Comparison of ENCODE assay signal across 34 cellular contexts in the genomic region with DNA sequence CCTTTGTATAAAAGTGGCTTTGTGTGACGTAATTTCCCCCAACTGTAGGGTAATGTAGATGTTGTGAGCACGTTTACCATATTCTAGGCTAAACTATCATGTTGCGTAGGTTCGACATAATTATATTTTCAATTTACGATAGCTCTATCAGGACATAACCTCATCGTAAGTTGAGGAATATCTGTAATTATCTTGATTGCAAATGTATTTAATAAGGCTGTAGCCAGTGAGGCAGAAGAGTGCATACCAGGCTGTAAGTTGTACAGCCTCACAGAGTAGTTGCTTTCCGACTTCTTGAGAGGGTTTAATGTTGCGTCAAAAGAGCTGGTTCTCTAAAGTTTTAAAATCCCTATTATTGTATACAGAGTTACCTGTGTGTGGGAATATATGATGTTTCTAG.
"Had no signal": no experiment of that assay in that cellular context is flagged by ENCODE, and none has a peak within 500 bp of the region (broad histone marks: within the 10 kb centered on the region; RNA-seq: fewer than 3 reads in every experiment).

No MANE protein-coding gene starts in this region.

- H3K27ac ChIP-seq: adrenal gland, ascending aorta, body of pancreas, brain microvascular endothelial cell, breast epithelium, cardiac muscle cell had no signal

- FAIRE-seq: astrocyte, bronchial epithelial cell had no signal

- H3K36me3 ChIP-seq: adrenal gland, ascending aorta, brain microvascular endothelial cell, breast epithelium, cardiac muscle cell had no signal

- DNase-seq: activated effector memory CD4-positive, alpha-beta T cell treated with anti-CD3 and anti-CD28 coated beads, Interleukin-2, amount 50 U/mL, for 16 hours; activated effector memory CD4-positive, alpha-beta T cell treated with Interleukin-2 at 50 U/mL for 16 hours; activated gamma-delta T cell; activated gamma-delta T cell treated with Interleukin-2 at 50 U/mL for 16 hours; activated naive CD4-positive, alpha-beta T cell; activated naive CD4-positive, alpha-beta T cell treated with anti-CD3 and anti-CD28 coated beads for 36 hours; activated naive CD4-positive, alpha-beta T cell treated with anti-CD3 and anti-CD28 coated beads, Interleukin-2, amount 10 ng/mL, durations not matched to agents 7 days and 5 days; activated naive CD4-positive, alpha-beta T cell treated with anti-CD3 and anti-CD28 coated beads, Interleukin-2, amount 50 U/mL, for 16 hours; activated naive CD4-positive, alpha-beta T cell treated with Interleukin-2 at 50 U/mL for 16 hours; activated naive CD8-positive, alpha-beta T cell treated with anti-CD3 and anti-CD28 coated beads for 36 hours; activated naive CD8-positive, alpha-beta T cell treated with anti-CD3 and anti-CD28 coated beads, Interleukin-2, amount 10 ng/mL, durations not matched to agents 7 days and 5 days; activated naive CD8-positive, alpha-beta T cell treated with anti-CD3 and anti-CD28 coated beads, Interleukin-2, amount 50 U/mL, for 24 hours; activated T-cell treated with anti-CD3 and anti-CD28 coated beads, Interleukin-2, amount 50 U/mL, for 1 hour; activated T-cell treated with anti-CD3 and anti-CD28 coated beads, Interleukin-2, amount 50 U/mL, for 24 hours; activated T-cell treated with anti-CD3 and anti-CD28 coated beads, Interleukin-2, amount 50 U/mL, for 4 hours; activated T-cell treated with anti-CD3 and anti-CD28 coated beads, Interleukin-2, amount 50 U/mL, for 48 hours; activated T-cell treated with anti-CD3 and anti-CD28 coated beads, Interleukin-2, amount 50 U/mL, for 72 hours; adrenal gland; amniotic stem cell; amygdala; anterior cingulate cortex; aorta; body of pancreas; brain microvascular endothelial cell; caudate nucleus; central memory CD4-positive, alpha-beta T cell; cerebellar nuclear complex had no signal

- ATAC-seq: activated naive CD4-positive, alpha-beta T cell treated with anti-CD3 and anti-CD28 coated beads, Interleukin-2, amount 50 U/mL, for 72 hours; activated naive CD8-positive, alpha-beta T cell treated with anti-CD3 and anti-CD28 coated beads, Interleukin-2, amount 50 U/mL, for 24 hours; activated T-cell treated with anti-CD3 and anti-CD28 coated beads, Interleukin-2, amount 50 U/mL, for 4 hours; activated T-cell treated with anti-CD3 and anti-CD28 coated beads, Interleukin-2, amount 50 U/mL, for 72 hours; activated T-helper 17 cell treated with anti-CD3 and anti-CD28 coated beads, Interleukin-2, amount 50 U/mL, for 72 hours; body of pancreas had no signal

- H3K4me1 ChIP-seq: adrenal gland, ascending aorta, body of pancreas, breast epithelium had no signal

- H3K27me3 ChIP-seq: adrenal gland, ascending aorta, body of pancreas, brain microvascular endothelial cell, breast epithelium, cardiac muscle cell had no signal

- H3K9me3 ChIP-seq: adrenal gland, ascending aorta, body of pancreas, breast epithelium had no signal

- H3K4me3 ChIP-seq: adrenal gland, ascending aorta, body of pancreas, breast epithelium, cardiac muscle cell had no signal
